ENCODE assay signal across 21 cellular contexts in genomic region chr2:235515821-235516220, GRCh38.
"Had no signal": no experiment of that assay in that cellular context is flagged by ENCODE, and none has a peak within 500 bp of the region (broad histone marks: within the 10 kb centered on the region; RNA-seq: fewer than 3 reads in every experiment).

No MANE protein-coding gene starts in this region.

- H3K4me3 ChIP-seq: dorsolateral prefrontal cortex, gastrocnemius medialis, neural progenitor cell, psoas muscle, skin epidermis, spleen, thoracic aorta, tibial nerve, vagina had no signal

- H2AFZ ChIP-seq: neural progenitor cell had no signal

- H3K36me3 Mint-ChIP-seq: naive thymus-derived CD4-positive, alpha-beta T cell; stimulated activated naive B cell treated with anti-CD40 and anti-IgM and Interleukin-4, amounts not matched to agents 10 μg/mL and 1 μg/mL and 100 μg/mL, for 72 hours had no signal

- H3K4me1 Mint-ChIP-seq: naive thymus-derived CD4-positive, alpha-beta T cell; stimulated activated naive B cell treated with anti-CD40 and anti-IgM and Interleukin-4, amounts not matched to agents 10 μg/mL and 1 μg/mL and 100 μg/mL, for 72 hours had no signal

- H3K27me3 ChIP-seq: dorsolateral prefrontal cortex, gastrocnemius medialis, neural progenitor cell, tibial nerve, vagina had no signal

- H3K4me3 Mint-ChIP-seq: mesothelial cell of epicardium; naive thymus-derived CD4-positive, alpha-beta T cell; nephron; neural progenitor cell; stimulated activated naive B cell treated with anti-CD40 and anti-IgM and Interleukin-4, amounts not matched to agents 10 μg/mL and 1 μg/mL and 100 μg/mL, for 72 hours; stimulated activated naive CD8-positive, alpha-beta T cell treated with anti-CD3 and anti-CD28 coated beads, Interleukin-15, Interleukin-2, amounts not matched to agents 100 ng/mL and 50 ng/mL, for 24 hours had no signal

- H3K36me3 ChIP-seq: gastrocnemius medialis, neural progenitor cell, spleen, thoracic aorta, vagina had no signal

- DNase-seq: effector CD4-positive, alpha-beta T cell; foreskin fibroblast; gastrocnemius medialis; mesenchymal stem cell; naive thymus-derived CD4-positive, alpha-beta T cell; psoas muscle; right cardiac atrium; stimulated activated CD4-positive, alpha-beta T cell treated with anti-CD3 and anti-CD28 coated beads, Interleukin-15, amount 100 ng/mL, for 24 hours; stimulated activated CD4-positive, alpha-beta T cell treated with anti-CD3 and anti-CD28 coated beads, Interleukin-2, amount 100 ng/mL, for 48 hours; stimulated activated naive B cell treated with anti-CD40 and anti-IgM and Interleukin-4, amounts not matched to agents 10 μg/mL and 1 μg/mL and 100 μg/mL, for 72 hours had no signal

- H3K9me3 ChIP-seq: gastrocnemius medialis, psoas muscle, thoracic aorta, tibial nerve, vagina had no signal

- H3K27ac ChIP-seq: dorsolateral prefrontal cortex, epithelial cell of prostate, gastrocnemius medialis, neural progenitor cell, psoas muscle, skin epidermis, spleen, thoracic aorta, tibial nerve, vagina had no signal

- H3K27ac Mint-ChIP-seq: mesothelial cell of epicardium; naive thymus-derived CD4-positive, alpha-beta T cell; nephron; neural progenitor cell; stimulated activated naive B cell treated with anti-CD40 and anti-IgM and Interleukin-4, amounts not matched to agents 10 μg/mL and 1 μg/mL and 100 μg/mL, for 72 hours; stimulated activated naive CD8-positive, alpha-beta T cell treated with anti-CD3 and anti-CD28 coated beads, Interleukin-15, Interleukin-2, amounts not matched to agents 100 ng/mL and 50 ng/mL, for 24 hours had no signal

- H3K4me2 ChIP-seq: neural progenitor cell had no signal

- H3K9me3 Mint-ChIP-seq: nephron; stimulated activated naive CD8-positive, alpha-beta T cell treated with anti-CD3 and anti-CD28 coated beads, Interleukin-15, Interleukin-2, amounts not matched to agents 100 ng/mL and 50 ng/mL, for 24 hours had no signal
